ENCODE assay signal across 10 cellular contexts in the genomic region with DNA sequence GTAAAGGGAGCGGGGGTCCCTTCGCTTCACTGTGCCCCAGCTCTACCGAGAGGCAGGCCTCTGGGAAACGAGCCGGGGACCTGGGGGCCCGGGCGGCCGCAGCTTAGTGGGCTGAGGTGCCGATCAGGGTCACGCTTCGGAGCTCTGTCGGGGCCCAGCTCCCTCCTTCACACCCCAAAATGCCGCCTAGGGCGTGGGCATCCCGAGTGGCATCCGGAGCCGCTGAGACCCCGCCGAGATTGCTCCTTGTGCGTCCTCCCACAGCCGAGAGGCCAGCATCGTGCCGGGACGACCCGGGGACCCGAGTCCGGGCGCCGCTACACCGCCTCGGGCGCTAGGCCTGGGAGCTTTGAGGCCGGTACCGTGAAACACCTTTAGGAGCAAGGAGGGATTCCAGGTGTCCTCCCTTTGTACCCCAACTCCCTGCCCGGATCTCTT. TPM values are rescaled to one million over a fixed set of nuclear protein-coding genes. Genes with fewer than 3 reads are reported as not detected.
DNase-seq lines count a peak whose midpoint lies in the region; ATAC-seq and TF ChIP-seq lines count a peak whose summit lies in the region.
"Had no signal": no experiment of that assay in that cellular context is flagged by ENCODE, and none has a peak within 500 bp of the region (broad histone marks: within the 10 kb centered on the region; RNA-seq: fewer than 3 reads in every experiment).

No MANE protein-coding gene starts in this region.

- H3K27me3 ChIP-seq in layer of hippocampus (ENCODE audit: control insufficient read depth, insufficient read depth, low read length) (peaks cover 6% of the 10 kb centered on the region), thyroid gland (no peaks in the 10 kb centered on the region)

- H3K27ac ChIP-seq in caudate nucleus (ENCODE audit: low read depth, low read length) (peak overlapping the region; percentile 97), layer of hippocampus (ENCODE audit: low read depth, low read length) (peak overlapping the region; percentile 96), thyroid gland (peak overlapping the region; percentile 99)
- H3K27ac ChIP-seq: body of pancreas had no signal

- no peaks in the 10 kb centered on the region for H3K9me3 ChIP-seq in thyroid gland
- H3K9me3 ChIP-seq: body of pancreas had no signal

- no peak for DNase-seq in activated CD4-positive, alpha-beta T cell treated with anti-CD3 and anti-CD28 coated beads, Interleukin-2, amount 10 ng/mL, durations not matched to agents 7 days and 5 days
- DNase-seq in activated CD4-positive, alpha-beta T cell treated with anti-CD3 and anti-CD28 coated beads, Interleukin-2, amount 50 U/mL, for 1 hour: no peak
- DNase-seq in caudate nucleus (lab: John Stamatoyannopoulos, UW) (no peak), thyroid gland (no peak), amniotic stem cell (lab: John Stamatoyannopoulos, UW) (no peak)
- DNase-seq: body of pancreas, T1000 had no signal

- peaks cover 72% of the 10 kb centered on the region for H3K27me3 Mint-ChIP-seq in activated CD4-positive, alpha-beta T cell treated with anti-CD3 and anti-CD28 coated beads, Interleukin-2, amount 10 ng/mL, durations not matched to agents 7 days and 5 days

- H3K36me3 Mint-ChIP-seq in activated CD4-positive, alpha-beta T cell treated with anti-CD3 and anti-CD28 coated beads, Interleukin-2, amount 10 ng/mL, durations not matched to agents 7 days and 5 days (ENCODE audit: low read depth): peaks cover 3% of the 10 kb centered on the region

- no peak for TF ChIP-seq CTCF in thyroid gland (IDR thresholded peaks at IDR 0.05)

- H3K36me3 ChIP-seq in thyroid gland: peaks cover 0 to 18% of the 10 kb centered on the region in 2 donors

- H3K4me3 ChIP-seq in thyroid gland (replicated peaks in 1 of 3): peak overlapping the region; percentile 21 to 90 (median 57)

- 9 to 12% methylated on average over 18 to 34 of the region's 35 CpGs for WGBS in thyroid gland, 2 donors

- peak overlapping the region; percentile 64 for H3K27ac Mint-ChIP-seq in activated CD4-positive, alpha-beta T cell treated with anti-CD3 and anti-CD28 coated beads, Interleukin-2, amount 10 ng/mL, durations not matched to agents 7 days and 5 days

- POLR2A ChIA-PET in activated CD4-positive, alpha-beta T cell treated with anti-CD3 and anti-CD28 coated beads, Interleukin-2, amount 10 ng/mL, durations not matched to agents 7 days and 5 days (lab: Charles Lee): no interaction called here

- ATAC-seq in HG03521 (IDR thresholded peaks at IDR 0.05; ENCODE audit: unreplicated experiment) (no peak), GM21381 (IDR thresholded peaks at IDR 0.05; ENCODE audit: unreplicated experiment) (no peak)
- ATAC-seq: body of pancreas had no signal

- CTCF ChIA-PET in activated CD4-positive, alpha-beta T cell treated with anti-CD3 and anti-CD28 coated beads, Interleukin-2, amount 10 ng/mL, durations not matched to agents 7 days and 5 days (lab: Charles Lee): no interaction called here

- intact Hi-C loops in thyroid gland (cut with DNase I): loop anchor here (5.0 kb wide), 1 partner anchor 608 kb away; no protein-coding TSS in a partner anchor

- no peak overlapping the region for H3K4me3 Mint-ChIP-seq in activated CD4-positive, alpha-beta T cell treated with anti-CD3 and anti-CD28 coated beads, Interleukin-2, amount 10 ng/mL, durations not matched to agents 7 days and 5 days

- H3K4me1 ChIP-seq in thyroid gland: peaks cover 0 to 10% of the 10 kb centered on the region in 2 donors

- peaks cover 2% of the 10 kb centered on the region for H3K4me1 Mint-ChIP-seq in activated CD4-positive, alpha-beta T cell treated with anti-CD3 and anti-CD28 coated beads, Interleukin-2, amount 10 ng/mL, durations not matched to agents 7 days and 5 days

- peaks cover 2% of the 10 kb centered on the region for H3K9me3 Mint-ChIP-seq in activated CD4-positive, alpha-beta T cell treated with anti-CD3 and anti-CD28 coated beads, Interleukin-2, amount 10 ng/mL, durations not matched to agents 7 days and 5 days

- TF ChIP-seq POLR2A in thyroid gland (IDR thresholded peaks at IDR 0.05): no peak

RNA-seq across cellular contexts. Expression of a gene that starts 1.3 kb away (rescaled TPM):
- not detected for total RNA-seq in activated CD4-positive, alpha-beta T cell treated with anti-CD3 and anti-CD28 coated beads, Interleukin-2, amount 10 ng/mL, durations not matched to agents 7 days and 5 days
- 10 to 100 TPM; 23.0 to 57.0 (median 44.0) TPM for total RNA-seq in thyroid gland

Comparison
In these comparisons a context has a peak if more than half of its experiments do, and no peak if none do; other contexts are left out.
1. RNA of a gene that starts 1.3 kb away (total RNA-seq): 23.0 to 57.0 TPM in thyroid gland; not detected in activated CD4-positive, alpha-beta T cell treated with anti-CD3 and anti-CD28 coated beads, Interleukin-2, amount 10 ng/mL, durations not matched to agents 7 days and 5 days; every median in the first group is over 10 times any median in the second.
2. Peak in every context shown above with its lines, with median percentiles within 50 percentile points of each other: H3K27ac ChIP-seq.